In genomic region chr5:139982157-139982974, GRCh38 we compare ENCODE assay signal across 12 cellular contexts.
DNase-seq lines count a peak whose midpoint lies in the region; ATAC-seq and TF ChIP-seq lines count a peak whose summit lies in the region.
"Had no signal": no experiment of that assay in that cellular context is flagged by ENCODE, and none has a peak within 500 bp of the region (broad histone marks: within the 10 kb centered on the region; RNA-seq: fewer than 3 reads in every experiment).

No MANE protein-coding gene starts in this region.

- no peak for TF ChIP-seq POLR2A in spleen (IDR thresholded peaks at IDR 0.05)

- no peak overlapping the region for H2BK12ac ChIP-seq in neuronal stem cell (ENCODE audit: low read length)

- H2AFZ ChIP-seq in neuronal stem cell (ENCODE audit: low read length), result peak overlapping the region; percentile 61

- H3K9ac ChIP-seq in neuronal stem cell (ENCODE audit: low read depth, low read length, poor library complexity), result no peak overlapping the region

- H3K79me1 ChIP-seq in neuronal stem cell (ENCODE audit: low read depth, low read length), result no peaks in the 10 kb centered on the region

- H3K18ac ChIP-seq in neuronal stem cell (ENCODE audit: low read length), result peak overlapping the region; percentile 40

- no peak overlapping the region for H3K23ac ChIP-seq in neuronal stem cell (ENCODE audit: low read depth, low read length, poor library complexity)

- H2BK120ac ChIP-seq in neuronal stem cell (ENCODE audit: low read depth, low read length), result no peak overlapping the region

- ATAC-seq in HG02840 (IDR thresholded peaks at IDR 0.05; ENCODE audit: low FRiP score, unreplicated experiment) (no peak), left lung (no peak)

- H3K4me1 ChIP-seq in neuronal stem cell (ENCODE audit: control insufficient read depth in 2 of 2, insufficient read depth in 1 of 2, low read depth in 1 of 2, low read length in 2 of 2) (peaks cover 7 to 27% of the 10 kb centered on the region in 2 donors), spleen (peaks cover 0 to 19% (median 9%) of the 10 kb centered on the region in 6 donors), left lung (no peaks in the 10 kb centered on the region)

- no peak overlapping the region for H3K14ac ChIP-seq in neuronal stem cell (ENCODE audit: low read length)

- H3K36me3 ChIP-seq in neuronal stem cell (replicated peaks in 1 of 2; ENCODE audit: control insufficient read depth in 2 of 2, insufficient read depth in 2 of 2, low read length in 2 of 2) (no peaks in the 10 kb centered on the region), spleen (no peaks in the 10 kb centered on the region), left lung (no peaks in the 10 kb centered on the region)

- TF ChIP-seq CTCF in spleen (IDR thresholded peaks at IDR 0.05 in 8 of 11, conservative IDR thresholded peaks at IDR 0.05 in 3 of 11) (no peak), left lung (IDR thresholded peaks at IDR 0.05) (no peak)

- no CpG with 5 or more reads among the region's 15 CpGs for WGBS in neuronal stem cell (ENCODE audit: extremely low coverage in 2 of 2, insufficient read length in 2 of 2, insufficient replicate concordance in 1 of 2), 2 donors
- WGBS in spleen, 5 donors, result 74 to 81% (median 75%) methylated on average over 15 of the region's 15 CpGs

- no peak overlapping the region for H4K8ac ChIP-seq in neuronal stem cell (ENCODE audit: low read depth, low read length)

- H3K9me3 ChIP-seq in neuronal stem cell (replicated peaks in 1 of 2; ENCODE audit: control insufficient read depth in 2 of 2, insufficient read depth in 1 of 2, low read depth in 1 of 2, low read length in 2 of 2) (no peaks in the 10 kb centered on the region), spleen (no peaks in the 10 kb centered on the region), left lung (no peaks in the 10 kb centered on the region)

- intact Hi-C loops in spleen (cut with DNase I; ENCODE audit: low total_unique reads), result no loop called here
- intact Hi-C loops in left lung (cut with DNase I), result no loop called here

- no peak overlapping the region for H2BK5ac ChIP-seq in neuronal stem cell (ENCODE audit: low read length)

- no peak overlapping the region for H4K91ac ChIP-seq in neuronal stem cell (ENCODE audit: low read depth, low read length, poor library complexity)

- H3K27ac ChIP-seq in epithelial cell of prostate (peak overlapping the region; percentile 27), neuronal stem cell (replicated peaks; ENCODE audit: low read length) (peak overlapping the region; percentile 71), spleen (no peak overlapping the region), left lung (no peak overlapping the region)

- peak overlapping the region; percentile 13 for H3K4me2 ChIP-seq in neuronal stem cell (ENCODE audit: insufficient read depth, low read length, poor library complexity, severe bottlenecking)

- H3K27me3 ChIP-seq in neuronal stem cell (ENCODE audit: control insufficient read depth in 3 of 3, insufficient read depth in 3 of 3, low read depth in 1 of 3, low read length in 3 of 3) (peaks cover 0 to 7% (median 0%) of the 10 kb centered on the region in 3 experiments), spleen (replicated peaks in 1 of 7) (peaks cover 0 to 11% (median 0%) of the 10 kb centered on the region in 7 donors), left lung (peaks cover 0 to 12% of the 10 kb centered on the region in 2 donors)

- no peak overlapping the region for H3K4ac ChIP-seq in neuronal stem cell (ENCODE audit: low read length)

- DNase-seq in ELR (ENCODE audit: low read depth) (peak; percentile 14), RPMI8226 (peak; percentile 18), epithelial cell of prostate (ENCODE audit: low read depth, low spot score) (no peak), neuronal stem cell (ENCODE audit: low spot score) (peak; percentile 29), spleen (no peak), middle frontal gyrus (ENCODE audit: extremely low spot score, low spot score) (no peak), left lung (no peak)
- DNase-seq: activated CD4-positive, alpha-beta T cell treated with anti-CD3 and anti-CD28 coated beads, Interleukin-2, amount 50 U/mL, for 1 hour; amniotic stem cell; COR-L47; naive B cell had no signal

- H2BK15ac ChIP-seq in neuronal stem cell (ENCODE audit: low read length), result no peak overlapping the region

- no peak overlapping the region for H2AK5ac ChIP-seq in neuronal stem cell (ENCODE audit: low read depth, low read length)

- H3K4me3 ChIP-seq in neuronal stem cell (ENCODE audit: low read length in 2 of 2) (no peak overlapping the region), spleen (no peak overlapping the region), left lung (no peak overlapping the region)

Comparison
In these comparisons a context has a peak if more than half of its experiments do, and no peak if none do; other contexts are left out.
1. DNase-seq: peak in ELR (single experiment), RPMI8226 (single experiment) and neuronal stem cell (single experiment); none in epithelial cell of prostate (single experiment), spleen (single experiment), middle frontal gyrus (single experiment) and left lung (0 of 2).
2. H3K27ac ChIP-seq: peak in epithelial cell of prostate (single experiment) and neuronal stem cell (single experiment); none in spleen (0 of 8) and left lung (0 of 2).